In genomic region chr2:199463000-199463692, GRCh38 we compare ENCODE assay signal across 8 cellular contexts. TPM values are rescaled to one million over a fixed set of nuclear protein-coding genes. Genes with fewer than 3 reads are reported as not detected.
DNase-seq lines count a peak whose midpoint lies in the region; ATAC-seq and TF ChIP-seq lines count a peak whose summit lies in the region.

No MANE protein-coding gene starts in this region.

- H3K4me3 ChIP-seq in HAP-1, result peak overlapping the region; percentile 28
- H3K4me3 ChIP-seq in adrenal gland, result peak overlapping the region in 2 of 4 donors; percentile 31 to 57
- no peak overlapping the region for H3K4me3 ChIP-seq in parathyroid adenoma (ENCODE audit: low read depth, low read length)

- WGBS in adrenal gland, 4 donors, result 0 to 4% (median 1%) methylated on average over 6 to 60 of the region's 60 CpGs

- no peak overlapping the region for H3K9ac ChIP-seq in parathyroid adenoma

- ATAC-seq in left cardiac atrium (peak in 1 of 2 donors; percentile 48), HG03280 (IDR thresholded peaks at IDR 0.05; ENCODE audit: unreplicated experiment) (no peak), HG03139 (IDR thresholded peaks at IDR 0.05; ENCODE audit: unreplicated experiment) (no peak)

- peak overlapping the region; percentile 57 for H3K4me2 ChIP-seq in parathyroid adenoma (ENCODE audit: low read length)

- peak; percentile 58 to 83 (median 70) for TF ChIP-seq CTCF in adrenal gland (IDR thresholded peaks at IDR 0.05)
- peak; percentile 32 for TF ChIP-seq CTCF in parathyroid adenoma (IDR thresholded peaks at IDR 0.05)

- intact Hi-C loops in adrenal gland (cut with DNase I) (no loop called here), left cardiac atrium (cut with DNase I) (no loop called here)

- H2AFZ ChIP-seq in parathyroid adenoma, result peak overlapping the region; percentile 40

- in situ Hi-C loops in HAP-1 (cut with MboI; ENCODE audit: low sequenced_read_pairs), result no loop called here

- peak overlapping the region in 1 of 5 donors; percentile 21 for H3K27ac ChIP-seq in adrenal gland
- no peak overlapping the region for H3K27ac ChIP-seq in parathyroid adenoma

- H3K36me3 ChIP-seq in HAP-1 (replicated peaks), result no peaks in the 10 kb centered on the region
- no peaks in the 10 kb centered on the region for H3K36me3 ChIP-seq in adrenal gland (replicated peaks in 1 of 2)
- H3K36me3 ChIP-seq in parathyroid adenoma (ENCODE audit: control insufficient read depth, insufficient read depth, low read length), result no peaks in the 10 kb centered on the region

- H3K79me2 ChIP-seq in parathyroid adenoma, result no peaks in the 10 kb centered on the region

- DNase-seq in EL (peak; percentile 75), HAP-1 (ENCODE audit: low spot score in 2 of 2) (peak; percentile 66 to 91), NCI-H748 treated with DMSO at 0.1 percent for 48 hours (lab: John Stamatoyannopoulos, UW) (peak; percentile 40), adrenal gland (peak; percentile 71 to 85 (median 79)), left cardiac atrium (peak; percentile 71)

- H3K27me3 ChIP-seq in HAP-1 (ENCODE audit: low read depth) (no peaks in the 10 kb centered on the region), adrenal gland (peaks cover 73% of the 10 kb centered on the region), parathyroid adenoma (ENCODE audit: control insufficient read depth, insufficient read depth, low read length) (peaks cover 31% of the 10 kb centered on the region)

- H3K9me3 ChIP-seq in HAP-1 (no peaks in the 10 kb centered on the region), adrenal gland (replicated peaks in 1 of 3) (no peaks in the 10 kb centered on the region), parathyroid adenoma (ENCODE audit: control insufficient read depth, low read length) (peaks cover 7% of the 10 kb centered on the region)

- H3K4me1 ChIP-seq in HAP-1, result peaks cover 12% of the 10 kb centered on the region
- peaks cover 6 to 26% of the 10 kb centered on the region in 2 donors for H3K4me1 ChIP-seq in adrenal gland (replicated peaks in 1 of 2)
- no peaks in the 10 kb centered on the region for H3K4me1 ChIP-seq in parathyroid adenoma

- peak in 1 of 2 donors; percentile 22 for TF ChIP-seq POLR2A in adrenal gland (IDR thresholded peaks at IDR 0.05)

RNA-seq across cellular contexts. Expression of gene SATB2, which starts 5.4 kb away (rescaled TPM):
- total RNA-seq in adrenal gland, result 10 to 100 TPM in 6 of 8 donors, 1 to 10 TPM in 2; 8.9 to 18.3 (median 12.7) TPM
- 1 to 10 TPM; 5.8 to 6.8 (median 6.4) TPM for polyA plus RNA-seq in adrenal gland
- total RNA-seq in left cardiac atrium, result 1 to 10 TPM; 2.2 to 2.4 TPM
